8 cellular contexts compared by ENCODE assay signal in genomic region chr3:128051837-128052766, GRCh38.
DNase-seq lines count a peak whose midpoint lies in the region; ATAC-seq and TF ChIP-seq lines count a peak whose summit lies in the region.

Gene SEC61A1 (plus strand): TSS chr3:128052437. CDS start chr3:128052553, 116 bp downstream.

- ATAC-seq in GM19035 (IDR thresholded peaks at IDR 0.05; ENCODE audit: unreplicated experiment), result peak; percentile 89
- ATAC-seq in HG03354 (IDR thresholded peaks at IDR 0.05; ENCODE audit: poor library complexity, severe bottlenecking, unreplicated experiment), result peak; percentile 93

- peak; percentile 88 for DNase-seq in AG09319 (ENCODE audit: extremely low read depth, low read depth)
- DNase-seq in NCI-H446 (lab: John Stamatoyannopoulos, UW), result peak; percentile 92 to 98
- peak; percentile 91 for DNase-seq in activated CD4-positive, CD25-positive, alpha-beta regulatory T cell treated with anti-CD3 and anti-CD28 coated beads, Interleukin-2, amount 50 U/mL, for 16 hours (ENCODE audit: low read depth, low spot score)
- peak; percentile 95 for DNase-seq in central memory CD4-positive, alpha-beta T cell
- peak; percentile 97 for DNase-seq in islet precursor cell
- DNase-seq in stimulated activated CD4-positive, alpha-beta T cell treated with anti-CD3 and anti-CD28 coated beads, Interleukin-12 subunit alpha, Interleukin-12 subunit beta, amount 100 ng/mL, for 4 hours, result peak; percentile 94

- TF ChIP-seq CTCF in AG09319 (IDR thresholded peaks at IDR 0.05; ENCODE audit: low read depth, low read length), result no peak

Comparison
In these comparisons a context has a peak if more than half of its experiments do, and no peak if none do; other contexts are left out.
1. Peak in every context shown above with its lines: DNase-seq and ATAC-seq.